19 cellular contexts compared by ENCODE assay signal in genomic region chr7:133482626-133483025, GRCh38.
"Had no signal": no experiment of that assay in that cellular context is flagged by ENCODE, and none has a peak within 500 bp of the region (broad histone marks: within the 10 kb centered on the region; RNA-seq: fewer than 3 reads in every experiment).

No MANE protein-coding gene starts in this region.

- H3K9me3 ChIP-seq: gastrocnemius medialis, heart left ventricle, tibial nerve, vagina had no signal

- H3K36me3 ChIP-seq: gastrocnemius medialis, vagina had no signal

- DNase-seq: activated CD4-positive, alpha-beta T cell treated with anti-CD3 and anti-CD28 coated beads, Interleukin-2, amount 50 U/mL, for 4 hours; activated CD4-positive, CD25-positive, alpha-beta regulatory T cell; activated CD8-positive, alpha-beta memory T cell treated with anti-CD3 and anti-CD28 coated beads, Interleukin-2, amount 10 ng/mL, durations not matched to agents 7 days and 5 days; activated gamma-delta T cell treated with Interleukin-2 at 50 U/mL for 16 hours; activated naive CD8-positive, alpha-beta T cell treated with anti-CD3 and anti-CD28 coated beads, Interleukin-2, amount 10 ng/mL, durations not matched to agents 7 days and 5 days; activated T-cell treated with anti-CD3 and anti-CD28 coated beads, Interleukin-2, amount 50 U/mL, for 4 hours; cerebellar nuclear complex; effector memory CD4-positive, alpha-beta T cell; gastrocnemius medialis; heart left ventricle; islet precursor cell; naive B cell; posterior cingulate gyrus; retina had no signal

- H3K27ac Mint-ChIP-seq: activated CD8-positive, alpha-beta memory T cell treated with anti-CD3 and anti-CD28 coated beads, Interleukin-2, amount 10 ng/mL, durations not matched to agents 7 days and 5 days; activated naive CD8-positive, alpha-beta T cell treated with anti-CD3 and anti-CD28 coated beads, Interleukin-2, amount 10 ng/mL, durations not matched to agents 7 days and 5 days; dendritic cell treated with granulocyte-macrophage colony-stimulating factor and Interleukin-4, amounts not matched to agents 40 ng/mL and 50 ng/mL, for 4 days; naive B cell; stimulated activated effector memory CD8-positive, alpha-beta T cell treated with anti-CD3 and anti-CD28 coated beads, Interleukin-12 subunit alpha, Interleukin-12 subunit beta, amount 100 ng/mL, for 72 hours had no signal

- ATAC-seq: activated CD8-positive, alpha-beta memory T cell treated with anti-CD3 and anti-CD28 coated beads, Interleukin-2, amount 10 ng/mL, durations not matched to agents 7 days and 5 days; activated T-cell treated with anti-CD3 and anti-CD28 coated beads, Interleukin-2, amount 50 U/mL, for 4 hours; gastrocnemius medialis; heart left ventricle; stimulated activated effector memory CD8-positive, alpha-beta T cell treated with anti-CD3 and anti-CD28 coated beads, Interleukin-12 subunit alpha, Interleukin-12 subunit beta, amount 100 ng/mL, for 72 hours had no signal

- H3K27me3 ChIP-seq: gastrocnemius medialis, heart left ventricle, tibial nerve, vagina had no signal

- H3K27ac ChIP-seq: gastrocnemius medialis, heart left ventricle, tibial nerve, vagina had no signal

- H3K4me3 Mint-ChIP-seq: activated CD8-positive, alpha-beta memory T cell treated with anti-CD3 and anti-CD28 coated beads, Interleukin-2, amount 10 ng/mL, durations not matched to agents 7 days and 5 days; activated naive CD8-positive, alpha-beta T cell treated with anti-CD3 and anti-CD28 coated beads, Interleukin-2, amount 10 ng/mL, durations not matched to agents 7 days and 5 days; activated T-cell treated with anti-CD3 and anti-CD28 coated beads, Interleukin-2, amount 50 U/mL, for 4 hours; brain; dendritic cell treated with granulocyte-macrophage colony-stimulating factor and Interleukin-4, amounts not matched to agents 40 ng/mL and 50 ng/mL, for 4 days; naive B cell; stimulated activated effector memory CD8-positive, alpha-beta T cell treated with anti-CD3 and anti-CD28 coated beads, Interleukin-12 subunit alpha, Interleukin-12 subunit beta, amount 100 ng/mL, for 72 hours had no signal

- H3K27me3 Mint-ChIP-seq: activated CD8-positive, alpha-beta memory T cell treated with anti-CD3 and anti-CD28 coated beads, Interleukin-2, amount 10 ng/mL, durations not matched to agents 7 days and 5 days; activated naive CD8-positive, alpha-beta T cell treated with anti-CD3 and anti-CD28 coated beads, Interleukin-2, amount 10 ng/mL, durations not matched to agents 7 days and 5 days; brain; dendritic cell treated with granulocyte-macrophage colony-stimulating factor and Interleukin-4, amounts not matched to agents 40 ng/mL and 50 ng/mL, for 4 days; naive B cell had no signal

- H3K4me1 ChIP-seq: tibial nerve, vagina had no signal

- H3K4me3 ChIP-seq: gastrocnemius medialis, heart left ventricle, tibial nerve, vagina had no signal

- H3K9me3 Mint-ChIP-seq: activated naive CD8-positive, alpha-beta T cell treated with anti-CD3 and anti-CD28 coated beads, Interleukin-2, amount 10 ng/mL, durations not matched to agents 7 days and 5 days; activated T-cell treated with anti-CD3 and anti-CD28 coated beads, Interleukin-2, amount 50 U/mL, for 4 hours; dendritic cell treated with granulocyte-macrophage colony-stimulating factor and Interleukin-4, amounts not matched to agents 40 ng/mL and 50 ng/mL, for 4 days; naive B cell had no signal
